18 cellular contexts compared by ENCODE assay signal in the genomic region with DNA sequence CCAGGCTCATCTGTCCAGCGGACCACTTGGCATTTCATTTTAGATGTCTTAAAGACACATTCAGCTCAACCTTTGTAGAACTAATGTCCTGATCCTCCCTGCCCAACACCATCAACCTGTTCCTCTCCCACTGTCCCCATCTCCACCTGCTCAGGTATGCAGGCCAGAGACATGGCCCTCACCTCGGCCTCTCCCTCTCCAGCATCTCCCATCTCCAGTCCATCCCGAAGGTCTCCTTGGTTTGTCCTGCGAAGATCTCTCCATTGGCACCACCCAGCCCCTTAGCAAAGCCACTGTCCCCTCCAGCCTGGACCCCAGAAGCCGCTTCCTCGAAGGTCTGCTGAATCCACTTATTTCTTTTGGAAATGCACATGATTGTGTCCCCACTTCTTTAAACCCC. TPM values are rescaled to one million over a fixed set of nuclear protein-coding genes. Genes with fewer than 3 reads are reported as not detected.
"Had no signal": no experiment of that assay in that cellular context is flagged by ENCODE, and none has a peak within 500 bp of the region (broad histone marks: within the 10 kb centered on the region; RNA-seq: fewer than 3 reads in every experiment).

No MANE protein-coding gene starts in this region.

- H3K27ac ChIP-seq: neutrophil, testis had no signal

- H3K9me3 Mint-ChIP-seq: activated naive CD8-positive, alpha-beta T cell treated with anti-CD3 and anti-CD28 coated beads, Interleukin-2, amount 10 ng/mL, durations not matched to agents 7 days and 5 days; activated T-helper 1 cell treated with anti-CD3 and anti-CD28 coated beads, Interleukin-12 subunit alpha, Interleukin-12 subunit beta, Interleukin-2, Interleukin-4 antibody, amounts not matched to agents 30 ng/mL and 10 ng/mL and 1 ng/mL, durations not matched to agents 14 hours and 24 hours and 36 hours; central memory CD8-positive, alpha-beta T cell; naive thymus-derived CD8-positive, alpha-beta T cell had no signal

- ATAC-seq: activated CD4-positive, CD25-positive, alpha-beta regulatory T cell treated with anti-CD3 and anti-CD28 coated beads, Interleukin-2, amount 50 U/mL, for 24 hours; left colon; naive thymus-derived CD8-positive, alpha-beta T cell had no signal

- H3K27ac Mint-ChIP-seq: activated naive CD8-positive, alpha-beta T cell treated with anti-CD3 and anti-CD28 coated beads, Interleukin-2, amount 10 ng/mL, durations not matched to agents 7 days and 5 days; activated T-helper 1 cell treated with anti-CD3 and anti-CD28 coated beads, Interleukin-12 subunit alpha, Interleukin-12 subunit beta, Interleukin-2, Interleukin-4 antibody, amounts not matched to agents 30 ng/mL and 10 ng/mL and 1 ng/mL, durations not matched to agents 14 hours and 24 hours and 36 hours had no signal

- H3K4me3 ChIP-seq: testis had no signal

- H3K9me3 ChIP-seq: neutrophil, testis had no signal

- H3K4me3 Mint-ChIP-seq: activated naive CD8-positive, alpha-beta T cell treated with anti-CD3 and anti-CD28 coated beads, Interleukin-2, amount 10 ng/mL, durations not matched to agents 7 days and 5 days; activated T-helper 1 cell treated with anti-CD3 and anti-CD28 coated beads, Interleukin-12 subunit alpha, Interleukin-12 subunit beta, Interleukin-2, Interleukin-4 antibody, amounts not matched to agents 30 ng/mL and 10 ng/mL and 1 ng/mL, durations not matched to agents 14 hours and 24 hours and 36 hours; central memory CD8-positive, alpha-beta T cell; naive thymus-derived CD8-positive, alpha-beta T cell had no signal

- H3K36me3 Mint-ChIP-seq: activated naive CD8-positive, alpha-beta T cell treated with anti-CD3 and anti-CD28 coated beads, Interleukin-2, amount 10 ng/mL, durations not matched to agents 7 days and 5 days; naive thymus-derived CD8-positive, alpha-beta T cell had no signal

- H3K36me3 ChIP-seq: neutrophil had no signal

- DNase-seq: activated CD4-positive, alpha-beta T cell treated with anti-CD3 and anti-CD28 coated beads, Interleukin-2, amount 50 U/mL, for 1 hour; activated CD8-positive, alpha-beta memory T cell treated with anti-CD3 and anti-CD28 coated beads for 24 hours; activated naive CD8-positive, alpha-beta T cell treated with anti-CD3 and anti-CD28 coated beads, Interleukin-2, amount 10 ng/mL, durations not matched to agents 7 days and 5 days; effector memory CD4-positive, alpha-beta T cell; left colon; mammary epithelial cell; naive thymus-derived CD8-positive, alpha-beta T cell; right cardiac atrium; small intestine; stimulated activated CD4-positive, alpha-beta T cell treated with anti-CD3 and anti-CD28 coated beads, Interleukin-4, amount 100 ng/mL, for 24 hours; stimulated activated naive CD4-positive, alpha-beta T cell treated with Interleukin-2 at 50 U/mL for 16 hours; T-helper 1 cell; T1000; testis had no signal

- H3K4me1 Mint-ChIP-seq: activated naive CD8-positive, alpha-beta T cell treated with anti-CD3 and anti-CD28 coated beads, Interleukin-2, amount 10 ng/mL, durations not matched to agents 7 days and 5 days; central memory CD8-positive, alpha-beta T cell had no signal

- H3K27me3 ChIP-seq: testis had no signal

RNA-seq across cellular contexts. Expression of a gene that starts 38.9 kb away (rescaled TPM):
- total RNA-seq: activated naive CD8-positive, alpha-beta T cell treated with anti-CD3 and anti-CD28 coated beads, Interleukin-2, amount 10 ng/mL, durations not matched to agents 7 days and 5 days; naive thymus-derived CD8-positive, alpha-beta T cell had no signal
- polyA plus RNA-seq: naive thymus-derived CD8-positive, alpha-beta T cell had no signal
